9 cellular contexts compared by ENCODE assay signal in genomic region chr1:66316464-66317155, GRCh38.
DNase-seq lines count a peak whose midpoint lies in the region; ATAC-seq and TF ChIP-seq lines count a peak whose summit lies in the region.
"Had no signal": no experiment of that assay in that cellular context is flagged by ENCODE, and none has a peak within 500 bp of the region (broad histone marks: within the 10 kb centered on the region; RNA-seq: fewer than 3 reads in every experiment).

No MANE protein-coding gene starts in this region.

- no peak overlapping the region for H3K18ac ChIP-seq in mesenchymal stem cell (ENCODE audit: low read depth in 1 of 2, low read length in 2 of 2)

- H3K9me3 Mint-ChIP-seq in activated naive CD4-positive, alpha-beta T cell treated with anti-CD3 and anti-CD28 coated beads, Interleukin-2, amount 10 ng/mL, durations not matched to agents 7 days and 5 days: peaks cover 5% of the 10 kb centered on the region
- H3K9me3 Mint-ChIP-seq in WTC11: peaks cover 10% of the 10 kb centered on the region

- WGBS in body of pancreas, 2 donors: 3 to 10% methylated on average over 3 of the region's 3 CpGs
- 82% methylated on average over 3 of the region's 3 CpGs for WGBS in mesenchymal stem cell

- H2BK12ac ChIP-seq in mesenchymal stem cell (ENCODE audit: low read length in 2 of 2): no peak overlapping the region

- TF ChIP-seq POLR2A in body of pancreas (IDR thresholded peaks at IDR 0.05): no peak
- no peak for TF ChIP-seq POLR2A in uterus (IDR thresholded peaks at IDR 0.05)

- peaks cover 19% of the 10 kb centered on the region for H3K4me1 ChIP-seq in body of pancreas
- H3K4me1 ChIP-seq in mesenchymal stem cell (ENCODE audit: control insufficient read depth, insufficient read depth, low read depth, low read length): peaks cover 3% of the 10 kb centered on the region
- no peaks in the 10 kb centered on the region for H3K4me1 ChIP-seq in uterus

- H2BK15ac ChIP-seq in mesenchymal stem cell (ENCODE audit: low read depth, poor library complexity, severe bottlenecking): no peak overlapping the region

- peak overlapping the region; percentile 13 for H3K27ac Mint-ChIP-seq in activated naive CD4-positive, alpha-beta T cell treated with anti-CD3 and anti-CD28 coated beads, Interleukin-2, amount 10 ng/mL, durations not matched to agents 7 days and 5 days
- no peak overlapping the region for H3K27ac Mint-ChIP-seq in WTC11

- H3K36me3 Mint-ChIP-seq in activated naive CD4-positive, alpha-beta T cell treated with anti-CD3 and anti-CD28 coated beads, Interleukin-2, amount 10 ng/mL, durations not matched to agents 7 days and 5 days: peaks cover 2% of the 10 kb centered on the region
- H3K36me3 Mint-ChIP-seq in WTC11: no peaks in the 10 kb centered on the region

- no peaks in the 10 kb centered on the region for H3K27me3 ChIP-seq in body of pancreas
- no peaks in the 10 kb centered on the region for H3K27me3 ChIP-seq in mesenchymal stem cell (ENCODE audit: control insufficient read depth in 1 of 2, insufficient read depth in 1 of 2, low read length in 2 of 2)
- no peaks in the 10 kb centered on the region for H3K27me3 ChIP-seq in uterus

- H3K23ac ChIP-seq in mesenchymal stem cell (ENCODE audit: low read length in 2 of 2): no peak overlapping the region

- CTCF ChIA-PET in activated naive CD4-positive, alpha-beta T cell treated with anti-CD3 and anti-CD28 coated beads, Interleukin-2, amount 10 ng/mL, durations not matched to agents 7 days and 5 days (lab: Charles Lee): interaction anchor here (1.2 kb wide), 1 partner anchor 14 kb away, joined by 4 read pairs; no protein-coding TSS in a partner anchor
- CTCF ChIA-PET in WTC11 (lab: Charles Lee): no interaction called here

- H3K4me3 ChIP-seq in body of pancreas (no peak overlapping the region), mesenchymal stem cell (ENCODE audit: insufficient read depth in 1 of 2, low read depth in 1 of 2, low read length in 2 of 2) (no peak overlapping the region), uterus (no peak overlapping the region)

- peak; percentile 65 for ATAC-seq in body of pancreas
- no peak for ATAC-seq in WTC11

- intact Hi-C loops in body of pancreas (cut with DNase I) (no loop called here), uterus (cut with DNase I; ENCODE audit: low total_unique reads) (no loop called here)

- H3K4me1 Mint-ChIP-seq in activated naive CD4-positive, alpha-beta T cell treated with anti-CD3 and anti-CD28 coated beads, Interleukin-2, amount 10 ng/mL, durations not matched to agents 7 days and 5 days: peaks cover 14% of the 10 kb centered on the region
- H3K4me1 Mint-ChIP-seq in WTC11: no peaks in the 10 kb centered on the region

- no peak overlapping the region for H2AK5ac ChIP-seq in mesenchymal stem cell (ENCODE audit: low read length, severe bottlenecking)

- no peak overlapping the region for H3K14ac ChIP-seq in mesenchymal stem cell (ENCODE audit: low read length in 2 of 2)

- H3K27ac ChIP-seq in body of pancreas (peak overlapping the region in 3 of 4 donors; percentile 35 to 56 (median 51)), mesenchymal stem cell (ENCODE audit: low read length, poor library complexity, severe bottlenecking) (no peak overlapping the region), uterus (peak overlapping the region; percentile 75 to 79)

- peak overlapping the region; percentile 57 for H3K9ac ChIP-seq in mesenchymal stem cell (ENCODE audit: low read length)

- H3K36me3 ChIP-seq in body of pancreas (replicated peaks in 1 of 2; ENCODE audit: insufficient read depth in 1 of 2, low read depth in 2 of 2) (no peaks in the 10 kb centered on the region), mesenchymal stem cell (ENCODE audit: control insufficient read depth in 1 of 2, insufficient read depth in 2 of 2, low read depth in 1 of 2, low read length in 2 of 2) (no peaks in the 10 kb centered on the region), uterus (no peaks in the 10 kb centered on the region)

- H2BK120ac ChIP-seq in mesenchymal stem cell (ENCODE audit: low read depth, low read length): no peak overlapping the region

- H3K9me3 ChIP-seq in body of pancreas (no peaks in the 10 kb centered on the region), mesenchymal stem cell (ENCODE audit: control insufficient read depth, low read length) (no peaks in the 10 kb centered on the region), uterus (no peaks in the 10 kb centered on the region)

- H4K91ac ChIP-seq in mesenchymal stem cell (ENCODE audit: low read length): no peak overlapping the region

- no peak overlapping the region for H3K4ac ChIP-seq in mesenchymal stem cell (ENCODE audit: low read depth in 1 of 2, low read length in 2 of 2)

- H4K8ac ChIP-seq in mesenchymal stem cell (ENCODE audit: low read length): no peak overlapping the region

- no peak overlapping the region for H2AFZ ChIP-seq in mesenchymal stem cell (ENCODE audit: low read depth, low read length)

- no peak overlapping the region for H2BK5ac ChIP-seq in mesenchymal stem cell (ENCODE audit: low read depth, low read length, poor library complexity, severe bottlenecking)

- H3K79me1 ChIP-seq in mesenchymal stem cell (replicated peaks; ENCODE audit: low read length, poor library complexity, severe bottlenecking): no peaks in the 10 kb centered on the region

- no peak overlapping the region for H3K4me2 ChIP-seq in mesenchymal stem cell (ENCODE audit: low read length, poor library complexity, severe bottlenecking)

- no peak overlapping the region for H3K4me3 Mint-ChIP-seq in activated naive CD4-positive, alpha-beta T cell treated with anti-CD3 and anti-CD28 coated beads, Interleukin-2, amount 10 ng/mL, durations not matched to agents 7 days and 5 days
- no peak overlapping the region for H3K4me3 Mint-ChIP-seq in WTC11

- H3K27me3 Mint-ChIP-seq in activated naive CD4-positive, alpha-beta T cell treated with anti-CD3 and anti-CD28 coated beads, Interleukin-2, amount 10 ng/mL, durations not matched to agents 7 days and 5 days: no peaks in the 10 kb centered on the region
- no peaks in the 10 kb centered on the region for H3K27me3 Mint-ChIP-seq in WTC11 (ENCODE audit: low read depth)

- DNase-seq in activated naive CD4-positive, alpha-beta T cell treated with anti-CD3 and anti-CD28 coated beads, Interleukin-2, amount 10 ng/mL, durations not matched to agents 7 days and 5 days: no peak
- DNase-seq in activated naive CD4-positive, alpha-beta T cell treated with anti-CD3 and anti-CD28 coated beads, Interleukin-2, amount 50 U/mL, for 16 hours: no peak
- DNase-seq in body of pancreas: no peak
- DNase-seq in mesenchymal stem cell: no peak
- DNase-seq in uterus: peak in 1 of 2 donors; percentile 43
- DNase-seq in WTC11 (ENCODE audit: low spot score): no peak
- DNase-seq in globus pallidus (ENCODE audit: low spot score): no peak
- DNase-seq in activated CD8-positive, alpha-beta memory T cell treated with anti-CD3 and anti-CD28 coated beads, Interleukin-2, amount 50 U/mL, for 4 hours: no peak
- DNase-seq: stimulated activated CD4-positive, alpha-beta T cell treated with anti-CD3 and anti-CD28 coated beads, Interleukin-4, amount 100 ng/mL, for 4 hours had no signal

- TF ChIP-seq CTCF in body of pancreas (IDR thresholded peaks at IDR 0.05) (no peak), uterus (IDR thresholded peaks at IDR 0.05) (no peak), WTC11 (IDR thresholded peaks at IDR 0.05) (no peak)

- POLR2A ChIA-PET in WTC11 (lab: Charles Lee): no interaction called here

TF ChIP-seq in WTC11, 78 proteins besides CTCF, POLR2A, EP300 and RAD21:
- TF ChIP-seq AFF4 (CRISPR knock-in tag; IDR thresholded peaks at IDR 0.05; ENCODE audit: borderline replicate concordance) (no peak), ZNF232 (CRISPR knock-in tag; IDR thresholded peaks at IDR 0.05) (no peak), ZBTB43 (CRISPR knock-in tag; IDR thresholded peaks at IDR 0.05) (no peak), ZNF138 (CRISPR knock-in tag; conservative IDR thresholded peaks at IDR 0.05) (no peak), ELF4 (CRISPR knock-in tag; IDR thresholded peaks at IDR 0.05; ENCODE audit: low read depth) (no peak)
